ENCODE assay signal across 13 cellular contexts in the genomic region with DNA sequence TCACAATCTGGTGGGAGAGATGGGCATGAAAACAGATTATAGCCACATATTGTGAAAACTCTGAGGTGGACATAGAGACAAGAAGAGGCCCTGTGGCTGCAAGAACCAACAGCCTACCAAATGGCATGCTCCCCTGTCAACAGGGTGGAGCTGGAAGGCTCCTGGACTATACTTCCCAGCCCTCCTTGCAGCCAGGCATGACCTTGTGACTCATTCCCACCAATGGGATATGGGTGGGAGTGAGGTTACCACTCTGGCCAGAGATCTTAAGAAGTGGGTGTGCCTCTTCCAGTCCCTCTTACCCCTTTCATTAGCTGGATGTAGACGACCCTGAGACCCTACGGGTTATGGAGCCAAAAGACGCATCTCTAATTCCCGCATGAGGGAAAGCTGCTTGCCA.
"Had no signal": no experiment of that assay in that cellular context is flagged by ENCODE, and none has a peak within 500 bp of the region (broad histone marks: within the 10 kb centered on the region; RNA-seq: fewer than 3 reads in every experiment).

No MANE protein-coding gene starts in this region.

- DNase-seq: activated CD4-positive, alpha-beta T cell treated with anti-CD3 and anti-CD28 coated beads for 1 hour; activated CD4-positive, alpha-beta T cell treated with anti-CD3 and anti-CD28 coated beads, Interleukin-2, amount 50 U/mL, for 4 hours; activated naive CD4-positive, alpha-beta T cell treated with anti-CD3 and anti-CD28 coated beads, Interleukin-2, amount 10 ng/mL, durations not matched to agents 7 days and 5 days; activated T-cell treated with anti-CD3 and anti-CD28 coated beads, Interleukin-2, amount 50 U/mL, for 24 hours; hypothalamus; left colon; naive B cell; ovary; stimulated activated CD4-positive, alpha-beta T cell treated with anti-CD3 and anti-CD28 coated beads, Interleukin-12 subunit alpha, Interleukin-12 subunit beta, amount 100 ng/mL, for 4 hours; stimulated activated CD4-positive, alpha-beta T cell treated with anti-CD3 and anti-CD28 coated beads, Interleukin-2, amount 100 ng/mL, for 24 hours; T1000; thyroid gland had no signal

- H3K36me3 Mint-ChIP-seq: activated naive CD4-positive, alpha-beta T cell treated with anti-CD3 and anti-CD28 coated beads, Interleukin-2, amount 10 ng/mL, durations not matched to agents 7 days and 5 days had no signal

- ATAC-seq: esophagus mucosa, left colon had no signal

- H3K4me3 Mint-ChIP-seq: activated naive CD4-positive, alpha-beta T cell treated with anti-CD3 and anti-CD28 coated beads, Interleukin-2, amount 10 ng/mL, durations not matched to agents 7 days and 5 days; activated T-cell treated with anti-CD3 and anti-CD28 coated beads, Interleukin-2, amount 50 U/mL, for 24 hours had no signal

- H3K9me3 Mint-ChIP-seq: activated naive CD4-positive, alpha-beta T cell treated with anti-CD3 and anti-CD28 coated beads, Interleukin-2, amount 10 ng/mL, durations not matched to agents 7 days and 5 days; activated T-cell treated with anti-CD3 and anti-CD28 coated beads, Interleukin-2, amount 50 U/mL, for 24 hours had no signal

- H3K27ac Mint-ChIP-seq: activated naive CD4-positive, alpha-beta T cell treated with anti-CD3 and anti-CD28 coated beads, Interleukin-2, amount 10 ng/mL, durations not matched to agents 7 days and 5 days; activated T-cell treated with anti-CD3 and anti-CD28 coated beads, Interleukin-2, amount 50 U/mL, for 24 hours had no signal
